ENCODE assay signal across 8 cellular contexts in the genomic region with DNA sequence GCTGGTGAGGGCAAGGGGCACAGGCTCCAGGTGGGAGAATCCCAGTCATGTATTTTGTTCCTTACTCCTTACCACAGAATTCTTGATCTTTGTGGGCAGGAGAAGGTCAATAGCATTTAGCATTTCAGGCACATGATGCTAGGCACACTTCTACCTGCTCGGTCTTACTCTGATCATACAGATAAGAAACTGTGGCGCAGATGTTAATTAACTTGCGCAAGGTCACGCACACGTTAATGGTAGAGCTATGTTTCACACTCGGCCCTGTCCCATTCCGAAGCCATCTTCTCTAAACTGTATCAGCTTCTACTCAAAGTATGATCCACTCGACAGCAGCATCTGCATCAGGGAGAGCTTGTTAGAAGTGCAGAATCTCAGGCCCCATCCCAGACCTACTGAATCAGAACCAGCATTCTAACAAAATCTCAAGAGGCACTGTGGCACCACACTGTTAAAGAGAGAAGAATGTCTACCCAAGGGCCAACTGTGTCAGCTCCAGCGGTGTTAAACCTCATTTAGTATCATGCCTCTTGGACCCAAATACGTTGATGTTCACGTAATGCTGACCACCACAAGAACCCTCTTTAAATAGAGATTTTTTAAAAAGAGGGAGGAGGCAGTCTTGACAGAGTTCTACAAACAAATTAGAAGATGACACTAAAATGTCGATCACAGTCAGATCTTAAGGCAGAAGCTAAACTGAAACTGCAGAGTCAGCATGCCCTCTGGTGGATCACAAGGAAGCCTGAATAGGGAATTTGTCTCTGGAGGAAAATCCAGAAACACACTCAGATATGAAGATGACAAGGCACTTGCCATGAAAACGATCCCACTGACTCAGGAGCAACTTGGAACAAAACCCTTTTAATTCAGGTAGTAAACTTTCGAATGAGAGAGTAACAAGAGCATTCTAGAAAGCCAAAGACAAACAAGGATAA. TPM values are rescaled to one million over a fixed set of nuclear protein-coding genes. Genes with fewer than 3 reads are reported as not detected.
A peak's percentile ranks its signal among the peaks of the same experiment; 100 is the strongest.
DNase-seq lines count a peak whose midpoint lies in the region; ATAC-seq and TF ChIP-seq lines count a peak whose summit lies in the region.

No MANE protein-coding gene starts in this region.

- peak; percentile 51 for DNase-seq in EL
- peak; percentile 48 to 77 for DNase-seq in foreskin fibroblast
- peak; percentile 91 for DNase-seq in pons (ENCODE audit: low spot score)
- DNase-seq in NCI-H1694 treated with DMSO at 0.1 percent for 48 hours (lab: John Stamatoyannopoulos, UW), result no peak
- no peak for DNase-seq in vagina (ENCODE audit: extremely low spot score in 2 of 2)
- DNase-seq in natural killer cell treated with Interleukin-12 subunit alpha and Interleukin-12 subunit beta and Interleukin-15 and Interleukin-18, amount 100 ng/mL, for 72 hours (ENCODE audit: low spot score), result no peak
- DNase-seq in stimulated activated naive CD8-positive, alpha-beta T cell treated with anti-CD3 and anti-CD28 coated beads, Interleukin-15, amount 100 ng/mL, for 72 hours, result no peak

- peaks cover 23 to 32% of the 10 kb centered on the region in 2 donors for H3K27me3 Mint-ChIP-seq in natural killer cell treated with Interleukin-12 subunit alpha and Interleukin-12 subunit beta and Interleukin-15 and Interleukin-18, amount 100 ng/mL, for 72 hours
- peaks cover 13% of the 10 kb centered on the region for H3K27me3 Mint-ChIP-seq in stimulated activated naive CD8-positive, alpha-beta T cell treated with anti-CD3 and anti-CD28 coated beads, Interleukin-15, amount 100 ng/mL, for 72 hours

- H3K36me3 ChIP-seq in OCI-LY3 (replicated peaks; ENCODE audit: low read depth, low read length) (no peaks in the 10 kb centered on the region), vagina (no peaks in the 10 kb centered on the region)

- H3K9me3 ChIP-seq in OCI-LY3 (ENCODE audit: insufficient read depth, low read length) (no peaks in the 10 kb centered on the region), vagina (no peaks in the 10 kb centered on the region)

- H3K9me3 Mint-ChIP-seq in natural killer cell treated with Interleukin-12 subunit alpha and Interleukin-12 subunit beta and Interleukin-15 and Interleukin-18, amount 100 ng/mL, for 72 hours, result no peaks in the 10 kb centered on the region
- peaks cover 0 to 9% of the 10 kb centered on the region in 2 donors for H3K9me3 Mint-ChIP-seq in stimulated activated naive CD8-positive, alpha-beta T cell treated with anti-CD3 and anti-CD28 coated beads, Interleukin-15, amount 100 ng/mL, for 72 hours

- intact Hi-C loops in vagina (cut with DNase I), result no loop called here

- TF ChIP-seq POLR2A in vagina (IDR thresholded peaks at IDR 0.05), result no peak

- no peak for ATAC-seq in natural killer cell treated with Interleukin-12 subunit alpha and Interleukin-12 subunit beta and Interleukin-15 and Interleukin-18, amount 100 ng/mL, for 72 hours
- ATAC-seq in stimulated activated naive CD8-positive, alpha-beta T cell treated with anti-CD3 and anti-CD28 coated beads, Interleukin-15, amount 100 ng/mL, for 72 hours, result no peak

- no peaks in the 10 kb centered on the region for H3K4me1 Mint-ChIP-seq in natural killer cell treated with Interleukin-12 subunit alpha and Interleukin-12 subunit beta and Interleukin-15 and Interleukin-18, amount 100 ng/mL, for 72 hours (ENCODE audit: low read depth in 2 of 2)
- no peaks in the 10 kb centered on the region for H3K4me1 Mint-ChIP-seq in stimulated activated naive CD8-positive, alpha-beta T cell treated with anti-CD3 and anti-CD28 coated beads, Interleukin-15, amount 100 ng/mL, for 72 hours

- no peak overlapping the region for H3K27ac Mint-ChIP-seq in natural killer cell treated with Interleukin-12 subunit alpha and Interleukin-12 subunit beta and Interleukin-15 and Interleukin-18, amount 100 ng/mL, for 72 hours
- no peak overlapping the region for H3K27ac Mint-ChIP-seq in stimulated activated naive CD8-positive, alpha-beta T cell treated with anti-CD3 and anti-CD28 coated beads, Interleukin-15, amount 100 ng/mL, for 72 hours

- no peak overlapping the region for H2AFZ ChIP-seq in OCI-LY3 (ENCODE audit: low read depth, low read length)

- TF ChIP-seq CTCF in OCI-LY3 (IDR thresholded peaks at IDR 0.05; ENCODE audit: low read depth, low read length) (peak; percentile 33), foreskin fibroblast (IDR thresholded peaks at IDR 0.05; ENCODE audit: low read depth, low read length) (peak; percentile 73), vagina (IDR thresholded peaks at IDR 0.05) (peak in 1 of 3 experiments; percentile 38)

- H3K27me3 ChIP-seq in OCI-LY3 (ENCODE audit: low read depth, low read length) (no peaks in the 10 kb centered on the region), vagina (no peaks in the 10 kb centered on the region)

- H3K4me3 ChIP-seq in OCI-LY3 (ENCODE audit: low read length), result no peak overlapping the region
- no peak overlapping the region for H3K4me3 ChIP-seq in foreskin fibroblast (ENCODE audit: low read depth in 1 of 2, low read length in 2 of 2)
- H3K4me3 ChIP-seq in vagina, result no peak overlapping the region

- H3K4me2 ChIP-seq in OCI-LY3 (ENCODE audit: low read length), result no peak overlapping the region

- no peaks in the 10 kb centered on the region for H3K79me2 ChIP-seq in OCI-LY3 (ENCODE audit: low read length)

- no peaks in the 10 kb centered on the region for H4K20me1 ChIP-seq in OCI-LY3 (ENCODE audit: insufficient read depth, low read length)

- no peak overlapping the region for H3K4me3 Mint-ChIP-seq in natural killer cell treated with Interleukin-12 subunit alpha and Interleukin-12 subunit beta and Interleukin-15 and Interleukin-18, amount 100 ng/mL, for 72 hours
- H3K4me3 Mint-ChIP-seq in stimulated activated naive CD8-positive, alpha-beta T cell treated with anti-CD3 and anti-CD28 coated beads, Interleukin-15, amount 100 ng/mL, for 72 hours, result no peak overlapping the region

- H3K9ac ChIP-seq in OCI-LY3 (ENCODE audit: low read length), result no peak overlapping the region

- H3K4me1 ChIP-seq in OCI-LY3 (ENCODE audit: low read length), result peaks cover 17% of the 10 kb centered on the region
- H3K4me1 ChIP-seq in vagina, result peaks cover 9% of the 10 kb centered on the region

- H3K27ac ChIP-seq in OCI-LY3 (ENCODE audit: low read length), result no peak overlapping the region
- H3K27ac ChIP-seq in vagina, result no peak overlapping the region

- H3K36me3 Mint-ChIP-seq in natural killer cell treated with Interleukin-12 subunit alpha and Interleukin-12 subunit beta and Interleukin-15 and Interleukin-18, amount 100 ng/mL, for 72 hours, result no peaks in the 10 kb centered on the region

RNA-seq across cellular contexts. Expression of gene STXBP6, which starts 7.3 kb away (rescaled TPM):
- total RNA-seq in vagina, result 4.4 TPM
- not detected for total RNA-seq in natural killer cell treated with Interleukin-12 subunit alpha and Interleukin-12 subunit beta and Interleukin-15 and Interleukin-18, amount 100 ng/mL, for 72 hours

Comparison
In these comparisons a context has a peak if more than half of its experiments do, and no peak if none do; other contexts are left out.
1. DNase-seq: peak in EL (single experiment), foreskin fibroblast (2 of 2) and pons (single experiment); none in NCI-H1694 treated with DMSO at 0.1 percent for 48 hours (single experiment), vagina (0 of 2), natural killer cell treated with Interleukin-12 subunit alpha and Interleukin-12 subunit beta and Interleukin-15 and Interleukin-18, amount 100 ng/mL, for 72 hours (single experiment) and stimulated activated naive CD8-positive, alpha-beta T cell treated with anti-CD3 and anti-CD28 coated beads, Interleukin-15, amount 100 ng/mL, for 72 hours (0 of 2).